In genomic region chr17:75876938-75877751, GRCh38 we compare ENCODE assay signal across 1 cellular context.
TF ChIP-seq lines count a peak whose summit lies in the region.

No MANE protein-coding gene starts in this region.

TF ChIP-seq in HepG2, 621 proteins besides CTCF, POLR2A, EP300 and RAD21 (continued from another document and continues in another):
- TF ChIP-seq ZNF800 (CRISPR knock-in tag; IDR thresholded peaks at IDR 0.05) (no peak), IRF1 (CRISPR knock-in tag; IDR thresholded peaks at IDR 0.05; ENCODE audit: low read depth) (no peak), PRDM15 (CRISPR knock-in tag; IDR thresholded peaks at IDR 0.05) (no peak), ZNF317 (CRISPR knock-in tag; IDR thresholded peaks at IDR 0.05) (0 out of 2 replicates have a peak, but pooled peaks have one; percentile 62), ZBTB8A (CRISPR knock-in tag; IDR thresholded peaks at IDR 0.05; ENCODE audit: borderline replicate concordance, low read depth) (no peak), CSRNP2 (CRISPR knock-in tag; conservative IDR thresholded peaks at IDR 0.05; ENCODE audit: low read depth) (0 out of 2 replicates have a peak, but pooled peaks have one; percentile 30), MTF2 (CRISPR knock-in tag; IDR thresholded peaks at IDR 0.05; ENCODE audit: borderline replicate concordance) (peak; percentile 93; the same call in 1 of the 2 replicates), NKX3-1 (CRISPR knock-in tag; IDR thresholded peaks at IDR 0.05) (no peak), ATF7-NPFF (CRISPR knock-in tag; IDR thresholded peaks at IDR 0.05; ENCODE audit: low read depth) (no peak), GLI4 (CRISPR knock-in tag; IDR thresholded peaks at IDR 0.05; ENCODE audit: borderline replicate concordance) (peak; percentile 39; the same call in 1 of the 2 replicates), TIGD3 (CRISPR knock-in tag; IDR thresholded peaks at IDR 0.05; ENCODE audit: borderline replicate concordance) (peak; percentile 25; the same call in 1 of the 2 replicates), TGIF2 (CRISPR knock-in tag; IDR thresholded peaks at IDR 0.05) (no peak; the same call in none of the 2 replicates), RFX5 (IDR thresholded peaks at IDR 0.05; ENCODE audit: low read depth, low read length) (no peak), SRY (CRISPR knock-in tag; IDR thresholded peaks at IDR 0.05) (0 out of 2 replicates have a peak, but pooled peaks have one; percentile 5), PBX3 (CRISPR knock-in tag; IDR thresholded peaks at IDR 0.05; ENCODE audit: borderline replicate concordance) (no peak), ZNF414 (CRISPR knock-in tag; IDR thresholded peaks at IDR 0.05) (peak; percentile 24), HDAC1 (CRISPR knock-in tag; IDR thresholded peaks at IDR 0.05) (peak; percentile 66), MLLT10 (CRISPR knock-in tag; IDR thresholded peaks at IDR 0.05) (0 out of 2 replicates have a peak, but pooled peaks have one; percentile 52), NRL (CRISPR knock-in tag; IDR thresholded peaks at IDR 0.05; ENCODE audit: borderline replicate concordance) (peak; percentile 85), THAP8 (CRISPR knock-in tag; IDR thresholded peaks at IDR 0.05; ENCODE audit: borderline replicate concordance) (0 out of 2 replicates have a peak, but pooled peaks have one; percentile 29), RNF2 (conservative IDR thresholded peaks at IDR 0.05; ENCODE audit: low read depth) (no peak), FOSL2 (CRISPR knock-in tag; IDR thresholded peaks at IDR 0.05) (peak; percentile 80), PHF8 (CRISPR knock-in tag; IDR thresholded peaks at IDR 0.05) (no peak), MXD1 (CRISPR knock-in tag; IDR thresholded peaks at IDR 0.05) (no peak; the same call in 1 of the 2 replicates), KAT2B (IDR thresholded peaks at IDR 0.05; ENCODE audit: borderline replicate concordance, low read depth, low read length) (no peak), ZNF670 (CRISPR knock-in tag; IDR thresholded peaks at IDR 0.05; ENCODE audit: borderline replicate concordance) (peak; percentile 72), KDM6A (CRISPR knock-in tag; IDR thresholded peaks at IDR 0.05; ENCODE audit: low read depth) (no peak), GTF2F1 (IDR thresholded peaks at IDR 0.05; ENCODE audit: low read length) (no peak), ERF (CRISPR knock-in tag; IDR thresholded peaks at IDR 0.05) (peak; percentile 39), STAT5B (CRISPR knock-in tag; IDR thresholded peaks at IDR 0.05) (peak; percentile 71; the same call in 1 of the 2 replicates), RERE (CRISPR knock-in tag; IDR thresholded peaks at IDR 0.05; ENCODE audit: low read depth) (no peak), GABPB1 (CRISPR knock-in tag; IDR thresholded peaks at IDR 0.05) (peak; percentile 67; the same call in 1 of the 2 replicates), JARID2 (CRISPR knock-in tag; IDR thresholded peaks at IDR 0.05; ENCODE audit: insufficient replicate concordance) (peak; percentile 24), GFI1 (CRISPR knock-in tag; IDR thresholded peaks at IDR 0.05; ENCODE audit: borderline replicate concordance) (peak; percentile 33; the same call in 1 of the 2 replicates), E2F2 (CRISPR knock-in tag; IDR thresholded peaks at IDR 0.05; ENCODE audit: borderline replicate concordance) (no peak), TRIM24 (CRISPR knock-in tag; IDR thresholded peaks at IDR 0.05) (no peak), FOXM1 (CRISPR knock-in tag; IDR thresholded peaks at IDR 0.05) (no peak), HMGA1 (CRISPR knock-in tag; conservative IDR thresholded peaks at IDR 0.05) (no peak)
